ENCODE assay signal across 27 cellular contexts in genomic region chr7:76332073-76332472, GRCh38. TPM values are rescaled to one million over a fixed set of nuclear protein-coding genes. Genes with fewer than 3 reads are reported as not detected.
A peak's percentile ranks its signal among the peaks of the same experiment; 100 is the strongest.
DNase-seq lines count a peak whose midpoint lies in the region; FAIRE-seq and TF ChIP-seq lines count a peak whose summit lies in the region.
"Had no signal": no experiment of that assay in that cellular context is flagged by ENCODE, and none has a peak within 500 bp of the region (broad histone marks: within the 10 kb centered on the region; RNA-seq: fewer than 3 reads in every experiment).

No MANE protein-coding gene starts in this region.

- FAIRE-seq in GM12891 (lab: Jason Lieb, UNC), result no peak
- FAIRE-seq: bronchial epithelial cell had no signal

- TF ChIP-seq POLR2A in GM12891 (IDR thresholded peaks at IDR 0.05; ENCODE audit: low read depth, low read length) (0 out of 2 replicates have a peak, but pooled peaks have one; percentile 25), sigmoid colon (IDR thresholded peaks at IDR 0.05) (no peak), Peyer's patch (IDR thresholded peaks at IDR 0.05) (no peak)

- no peak for TF ChIP-seq EP300 in sigmoid colon (IDR thresholded peaks at IDR 0.05)

- H3K27ac Mint-ChIP-seq in activated T-cell treated with anti-CD3 and anti-CD28 coated beads, Interleukin-2, amount 50 U/mL, for 24 hours, result peak overlapping the region; percentile 66
- peak overlapping the region; percentile 81 for H3K27ac Mint-ChIP-seq in endodermal cell
- H3K27ac Mint-ChIP-seq: CD4-positive, alpha-beta T cell had no signal

- H3K4me3 ChIP-seq in endodermal cell (ENCODE audit: low read length), result no peak overlapping the region
- no peak overlapping the region for H3K4me3 ChIP-seq in sigmoid colon
- no peak overlapping the region for H3K4me3 ChIP-seq in MM.1S (ENCODE audit: low read length)
- H3K4me3 ChIP-seq in Peyer's patch, result no peak overlapping the region
- H3K4me3 ChIP-seq: adrenal gland, prostate gland, smooth muscle cell, tibial nerve had no signal

- peaks cover 99% of the 10 kb centered on the region for H3K79me2 ChIP-seq in MM.1S (ENCODE audit: low read length)

- peaks cover 87% of the 10 kb centered on the region for H3K36me3 Mint-ChIP-seq in activated T-cell treated with anti-CD3 and anti-CD28 coated beads, Interleukin-2, amount 50 U/mL, for 24 hours (ENCODE audit: low read depth)
- peaks cover 62% of the 10 kb centered on the region for H3K36me3 Mint-ChIP-seq in endodermal cell (ENCODE audit: low read depth)

- H3K9ac ChIP-seq in endodermal cell (ENCODE audit: extremely low read depth, low read length, poor library complexity, severe bottlenecking) (no peak overlapping the region), MM.1S (ENCODE audit: low read length) (no peak overlapping the region)

- H3K9me3 Mint-ChIP-seq in activated T-cell treated with anti-CD3 and anti-CD28 coated beads, Interleukin-2, amount 50 U/mL, for 24 hours, result no peaks in the 10 kb centered on the region
- no peaks in the 10 kb centered on the region for H3K9me3 Mint-ChIP-seq in endodermal cell
- H3K9me3 Mint-ChIP-seq: CD4-positive, alpha-beta T cell; nephron progenitor cell had no signal

- H3K36me3 ChIP-seq in endodermal cell (ENCODE audit: control insufficient read depth, insufficient read depth, low read length), result peaks cover 83% of the 10 kb centered on the region
- H3K36me3 ChIP-seq in sigmoid colon, result peaks cover 0 to 32% (median 14%) of the 10 kb centered on the region in 4 donors
- peaks cover 5% of the 10 kb centered on the region; the same call in 1 of the 2 replicates for H3K36me3 ChIP-seq in MM.1S (replicated peaks; ENCODE audit: insufficient read depth, low read length)
- H3K36me3 ChIP-seq in Peyer's patch, result peaks cover 0 to 21% (median 0%) of the 10 kb centered on the region in 3 donors
- H3K36me3 ChIP-seq: prostate gland had no signal

- peaks cover 58% of the 10 kb centered on the region for H3K4me1 Mint-ChIP-seq in activated T-cell treated with anti-CD3 and anti-CD28 coated beads, Interleukin-2, amount 50 U/mL, for 24 hours (ENCODE audit: low read depth)
- H3K4me1 Mint-ChIP-seq in endodermal cell, result peaks cover 10% of the 10 kb centered on the region

- intact Hi-C loops in sigmoid colon (cut with DNase I), result no loop called here

- no peaks in the 10 kb centered on the region for H3F3A ChIP-seq in MM.1S (ENCODE audit: insufficient read depth, low read length)

- no peaks in the 10 kb centered on the region for H3K27me3 ChIP-seq in endodermal cell (ENCODE audit: control insufficient read depth, insufficient read depth, low read length, poor library complexity, severe bottlenecking)
- H3K27me3 ChIP-seq in sigmoid colon, result no peaks in the 10 kb centered on the region
- no peaks in the 10 kb centered on the region for H3K27me3 ChIP-seq in MM.1S (replicated peaks; ENCODE audit: insufficient read depth, low read length)
- no peaks in the 10 kb centered on the region for H3K27me3 ChIP-seq in Peyer's patch
- H3K27me3 ChIP-seq: adrenal gland, tibial nerve had no signal

- peaks cover 47% of the 10 kb centered on the region for H4K20me1 ChIP-seq in MM.1S (ENCODE audit: insufficient read depth, low read length)

- H3K4me2 ChIP-seq in MM.1S (ENCODE audit: low read depth, low read length), result no peak overlapping the region
- H3K4me2 ChIP-seq: smooth muscle cell had no signal

- no peaks in the 10 kb centered on the region for H3K9me3 ChIP-seq in endodermal cell (ENCODE audit: control insufficient read depth, low read length)
- no peaks in the 10 kb centered on the region for H3K9me3 ChIP-seq in sigmoid colon
- no peaks in the 10 kb centered on the region for H3K9me3 ChIP-seq in MM.1S (replicated peaks; ENCODE audit: insufficient read depth, low read length)
- no peaks in the 10 kb centered on the region for H3K9me3 ChIP-seq in Peyer's patch
- H3K9me3 ChIP-seq: adrenal gland, prostate gland, tibial nerve had no signal

- no peaks in the 10 kb centered on the region for H3K27me3 Mint-ChIP-seq in activated T-cell treated with anti-CD3 and anti-CD28 coated beads, Interleukin-2, amount 50 U/mL, for 24 hours
- no peaks in the 10 kb centered on the region for H3K27me3 Mint-ChIP-seq in endodermal cell (ENCODE audit: insufficient read depth)
- H3K27me3 Mint-ChIP-seq: CD4-positive, alpha-beta T cell had no signal

- H3K4me1 ChIP-seq in endodermal cell (ENCODE audit: control insufficient read depth, insufficient read depth, low read length), result no peaks in the 10 kb centered on the region
- peaks cover 0 to 60% (median 38%) of the 10 kb centered on the region in 4 donors for H3K4me1 ChIP-seq in sigmoid colon
- no peaks in the 10 kb centered on the region for H3K4me1 ChIP-seq in MM.1S (ENCODE audit: low read length)
- peaks cover 0 to 19% (median 0%) of the 10 kb centered on the region in 4 donors for H3K4me1 ChIP-seq in Peyer's patch
- H3K4me1 ChIP-seq: prostate gland had no signal

- no peak overlapping the region for H3K27ac ChIP-seq in endodermal cell (ENCODE audit: low read depth, low read length)
- no peak overlapping the region for H3K27ac ChIP-seq in sigmoid colon
- no peak overlapping the region for H3K27ac ChIP-seq in MM.1S (ENCODE audit: low read length)
- no peak overlapping the region for H3K27ac ChIP-seq in Peyer's patch
- H3K27ac ChIP-seq: epithelial cell of prostate, prostate gland, tibial nerve had no signal

- no peak overlapping the region for H2AFZ ChIP-seq in MM.1S (ENCODE audit: low read length)

- WGBS in endodermal cell (ENCODE audit: insufficient coverage in 1 of 2, insufficient read length in 1 of 2), 2 experiments, result 92 to 96% methylated on average over 8 to 9 of the region's 9 CpGs
- WGBS in sigmoid colon, 2 donors, result 53 to 66% methylated on average over 9 of the region's 9 CpGs

- TF ChIP-seq CTCF in endodermal cell (conservative IDR thresholded peaks at IDR 0.05) (no peak), sigmoid colon (IDR thresholded peaks at IDR 0.05) (no peak), MM.1S (IDR thresholded peaks at IDR 0.05; ENCODE audit: low read length) (no peak), Peyer's patch (IDR thresholded peaks at IDR 0.05) (no peak)

- DNase-seq in activated T-cell treated with anti-CD3 and anti-CD28 coated beads, Interleukin-2, amount 50 U/mL, for 24 hours, result peak; percentile 7
- no peak for DNase-seq in activated T-cell treated with anti-CD3 and anti-CD28 coated beads, Interleukin-2, amount 50 U/mL, for 1 hour
- DNase-seq in GM12891 (ENCODE audit: insufficient read length, low spot score), result no peak
- no peak for DNase-seq in endodermal cell
- peak; percentile 22 for DNase-seq in sigmoid colon
- no peak for DNase-seq in MM.1S
- no peak for DNase-seq in Peyer's patch
- no peak for DNase-seq in SW480 (ENCODE audit: low spot score)
- DNase-seq: activated CD4-positive, alpha-beta T cell treated with anti-CD3 and anti-CD28 coated beads for 48 hours; activated gamma-delta T cell treated with Interleukin-2 at 50 U/mL for 16 hours; CD4-positive, alpha-beta T cell; dermis blood vessel endothelial cell; DND-41; foreskin melanocyte; kidney glomerular epithelial cell; MV-4-11; NCI-H187 treated with DMSO at 0.1 percent for 48 hours; NCI-H446 treated with DMSO at 0.1 percent for 48 hours; nephron progenitor cell; stimulated activated CD4-positive, alpha-beta T cell treated with anti-CD3 and anti-CD28 coated beads, Interleukin-2, amount 100 ng/mL, for 48 hours; stimulated activated naive CD8-positive, alpha-beta T cell treated with anti-CD3 and anti-CD28 coated beads, Interleukin-15, Interleukin-2, amounts not matched to agents 100 U/mL and 50 U/mL, for 24 hours had no signal

- H3K4me3 Mint-ChIP-seq in activated T-cell treated with anti-CD3 and anti-CD28 coated beads, Interleukin-2, amount 50 U/mL, for 24 hours, result no peak overlapping the region
- no peak overlapping the region for H3K4me3 Mint-ChIP-seq in endodermal cell
- H3K4me3 Mint-ChIP-seq: CD4-positive, alpha-beta T cell; nephron progenitor cell had no signal

- no peaks in the 10 kb centered on the region for H3K9me2 ChIP-seq in MM.1S (replicated peaks; ENCODE audit: insufficient read depth, low read length)

TF ChIP-seq in GM12891, 5 proteins besides CTCF, POLR2A, EP300 and RAD21:
- TF ChIP-seq POLR2AphosphoS5 (IDR thresholded peaks at IDR 0.05; ENCODE audit: low read depth, low read length) (no peak), POU2F2 (IDR thresholded peaks at IDR 0.05; ENCODE audit: low read depth, low read length) (no peak), SPI1 (IDR thresholded peaks at IDR 0.05; ENCODE audit: low read depth, low read length) (no peak)

RNA-seq across cellular contexts. Expression of gene YWHAG, which starts 26.7 kb away (rescaled TPM):
- 72.3 TPM for polyA plus RNA-seq in GM12891 (2012; ENCODE audit: low read depth, missing spikeins)
- 100 to 1,000 TPM; 148 TPM for total RNA-seq in endodermal cell
- polyA plus RNA-seq in endodermal cell (2013, experiment 1 of 2), result 163 TPM
- polyA plus RNA-seq in endodermal cell (2013, experiment 2 of 2), result 160 TPM
- total RNA-seq in sigmoid colon, result 10 to 100 TPM; 42.5 to 59.0 (median 52.3) TPM
- polyA plus RNA-seq in sigmoid colon, result 10 to 100 TPM; 45.6 to 64.0 (median 62.4) TPM
- 10 to 100 TPM; 40.5 to 74.3 (median 53.6) TPM for total RNA-seq in Peyer's patch

RNA-seq across cellular contexts. Expression of gene HSPB1, which starts 29.6 kb away (rescaled TPM):
- 320 TPM for polyA plus RNA-seq in GM12891 (2012; ENCODE audit: low read depth, missing spikeins)
- total RNA-seq in endodermal cell, result 100 to 1,000 TPM; 244 to 248 TPM
- polyA plus RNA-seq in endodermal cell (2013, experiment 1 of 2), result 401 TPM
- polyA plus RNA-seq in endodermal cell (2013, experiment 2 of 2), result 422 TPM
- 1,000 to 10,000 TPM in 3 of 4 donors, 100 to 1,000 TPM in 1; 929 to 2,528 (median 1,357) TPM for total RNA-seq in sigmoid colon
- 100 to 1,000 TPM; 202 to 340 (median 208) TPM for polyA plus RNA-seq in sigmoid colon
- total RNA-seq in Peyer's patch, result 100 to 1,000 TPM in 1 of 4 donors, 10 to 100 TPM in 3; 59.0 to 139 (median 88.3) TPM

Comparison
In these comparisons a context has a peak if more than half of its experiments do, and no peak if none do; other contexts are left out.
1. DNase-seq: peak in activated T-cell treated with anti-CD3 and anti-CD28 coated beads, Interleukin-2, amount 50 U/mL, for 24 hours (single experiment) and sigmoid colon (single experiment); none in activated T-cell treated with anti-CD3 and anti-CD28 coated beads, Interleukin-2, amount 50 U/mL, for 1 hour (single experiment), GM12891 (single experiment), endodermal cell (single experiment), MM.1S (single experiment), Peyer's patch (0 of 3) and SW480 (single experiment).